In the genomic region with DNA sequence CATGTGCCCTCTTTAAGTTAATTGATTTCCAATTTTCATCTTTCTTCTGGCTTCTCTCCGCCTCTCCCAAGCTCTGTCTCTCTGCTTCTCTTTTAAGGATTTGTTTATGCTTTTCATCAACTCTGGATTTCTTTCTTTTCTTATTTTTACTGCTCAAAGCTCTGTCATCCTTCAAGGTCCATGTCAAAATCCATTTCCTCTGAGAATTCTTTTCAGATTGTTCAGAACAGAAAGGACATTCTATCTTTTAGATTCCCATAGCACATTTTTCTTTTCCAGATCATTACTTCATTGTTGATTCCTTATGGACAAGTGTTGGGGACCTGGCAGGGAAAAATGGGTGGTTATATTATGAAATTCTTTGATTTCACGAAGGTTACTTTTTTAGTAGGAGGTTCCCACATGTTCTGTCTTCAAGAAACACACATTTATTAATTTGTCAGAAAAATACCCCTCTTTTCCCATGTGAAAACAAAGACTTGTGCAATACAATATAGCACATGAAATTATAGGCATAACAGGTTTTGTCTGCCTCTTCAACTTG, we compare ENCODE assay signal across 18 cellular contexts.
"Had no signal": no experiment of that assay in that cellular context is flagged by ENCODE, and none has a peak within 500 bp of the region (broad histone marks: within the 10 kb centered on the region; RNA-seq: fewer than 3 reads in every experiment).

No MANE protein-coding gene starts in this region.

- H3K36me3 ChIP-seq: brain microvascular endothelial cell, colonic mucosa, gastroesophageal sphincter, heart left ventricle, ovary, stomach had no signal

- H3K9me3 ChIP-seq: colonic mucosa, ovary, psoas muscle had no signal

- H3K27ac ChIP-seq: brain microvascular endothelial cell, colonic mucosa, gastroesophageal sphincter, heart left ventricle, ovary, psoas muscle, stomach had no signal

- H3K27ac Mint-ChIP-seq: activated naive CD8-positive, alpha-beta T cell treated with anti-CD3 and anti-CD28 coated beads, Interleukin-2, amount 10 ng/mL, durations not matched to agents 7 days and 5 days; T-helper 1 cell treated with Interleukin-12 subunit alpha and Interleukin-12 subunit beta and Interleukin-4 antibody, amounts not matched to agents 30 μg/mL and 1 μg/mL, for 36 hours had no signal

- H3K27me3 Mint-ChIP-seq: activated naive CD8-positive, alpha-beta T cell treated with anti-CD3 and anti-CD28 coated beads, Interleukin-2, amount 10 ng/mL, durations not matched to agents 7 days and 5 days; naive thymus-derived CD4-positive, alpha-beta T cell had no signal

- H3K4me3 Mint-ChIP-seq: activated naive CD8-positive, alpha-beta T cell treated with anti-CD3 and anti-CD28 coated beads, Interleukin-2, amount 10 ng/mL, durations not matched to agents 7 days and 5 days; naive thymus-derived CD4-positive, alpha-beta T cell; T-helper 1 cell treated with Interleukin-12 subunit alpha and Interleukin-12 subunit beta and Interleukin-4 antibody, amounts not matched to agents 30 μg/mL and 1 μg/mL, for 36 hours had no signal

- ATAC-seq: left ventricle myocardium superior, psoas muscle, right cardiac atrium had no signal

- H3K27me3 ChIP-seq: brain microvascular endothelial cell, colonic mucosa, gastroesophageal sphincter, ovary had no signal

- H3K4me3 ChIP-seq: colonic mucosa, gastroesophageal sphincter, heart left ventricle, ovary, psoas muscle, stomach had no signal

- DNase-seq: activated CD4-positive, alpha-beta T cell treated with anti-CD3 and anti-CD28 coated beads, Interleukin-2, amount 50 U/mL, for 4 hours; activated CD4-positive, CD25-positive, alpha-beta regulatory T cell treated with anti-CD3 and anti-CD28 coated beads, Interleukin-2, amount 50 U/mL, for 72 hours; activated naive CD4-positive, alpha-beta T cell; activated naive CD8-positive, alpha-beta T cell treated with anti-CD3 and anti-CD28 coated beads, Interleukin-2, amount 10 ng/mL, durations not matched to agents 7 days and 5 days; anterior cingulate cortex; brain microvascular endothelial cell; central memory CD4-positive, alpha-beta T cell; colonic mucosa; heart left ventricle; kidney glomerular epithelial cell; left ventricle myocardium superior; naive thymus-derived CD4-positive, alpha-beta T cell; ovary; psoas muscle; right cardiac atrium; stomach had no signal

- H3K4me1 ChIP-seq: colonic mucosa, psoas muscle had no signal
